8 cellular contexts compared by ENCODE assay signal in the genomic region with DNA sequence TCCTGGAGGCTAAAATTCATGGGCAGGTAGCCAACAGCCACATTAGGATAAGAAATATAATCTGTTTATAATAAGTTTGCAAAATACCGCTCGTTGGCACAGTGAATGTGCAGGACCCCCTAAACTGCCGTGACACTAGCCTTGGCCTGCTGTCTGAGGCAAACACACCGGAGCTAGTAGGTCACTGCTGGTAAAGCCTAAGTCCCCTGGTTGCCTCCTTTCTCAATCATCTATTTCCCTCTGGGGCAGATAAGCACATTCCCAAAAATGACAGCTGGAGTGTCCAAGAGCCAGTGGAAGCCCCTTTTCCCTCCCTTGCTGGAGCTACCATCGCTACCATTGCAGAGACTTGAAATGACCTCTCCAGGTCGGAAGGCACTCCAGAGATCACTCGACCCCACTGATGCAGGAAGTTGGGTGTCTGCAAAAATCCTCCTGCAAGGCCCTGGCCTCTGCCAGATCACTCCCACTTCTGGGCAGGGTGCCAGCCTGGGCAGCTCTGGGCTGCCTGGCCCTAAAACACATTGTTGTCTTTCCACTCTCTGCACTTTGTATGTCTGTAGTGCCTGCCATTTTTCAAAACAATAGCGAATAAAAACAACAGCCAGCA.
DNase-seq lines count a peak whose midpoint lies in the region; ATAC-seq and TF ChIP-seq lines count a peak whose summit lies in the region.
"Not testable (repeated sequence)": the region's sequence is repeated elsewhere in the genome, so short reads cannot be mapped to it uniquely, and the experiment has no call there.

No MANE protein-coding gene starts in this region.

- POLR2A ChIA-PET in HCT116 (lab: Charles Lee); Panc1 (lab: Charles Lee): not testable (repeated sequence)

- not testable (repeated sequence) for DNase-seq in HCT116 (ENCODE audit: low read depth, low spot score); Panc1 (ENCODE audit: low read depth, low spot score)
- DNase-seq in brain microvascular endothelial cell (peak; percentile 44), fibroblast of gingiva (ENCODE audit: low read depth) (peak; percentile 1), left ventricle myocardium inferior (peak; percentile 80), lung microvascular endothelial cell (ENCODE audit: low read depth in 2 of 2) (peak; percentile 36), sigmoid colon (peak; percentile 89), uterus (peak; percentile 51 to 62)

- not testable (repeated sequence) for H4K20me1 ChIP-seq in HCT116 (ENCODE audit: insufficient read depth)

- CTCF ChIA-PET in HCT116 (lab: Charles Lee); Panc1 (lab: Charles Lee): not testable (repeated sequence)

- H3K4me3 ChIP-seq in HCT116 (replicated peaks in 1 of 2; ENCODE audit: low read depth in 1 of 2, low read length in 2 of 2); Panc1 (ENCODE audit: low read depth in 2 of 2, low read length in 2 of 2); brain microvascular endothelial cell (ENCODE audit: low read depth, low read length); left ventricle myocardium inferior; sigmoid colon; uterus: not testable (repeated sequence)

- H3K4me2 ChIP-seq in HCT116 (ENCODE audit: low read length) = not testable (repeated sequence)

- H3K79me2 ChIP-seq in HCT116 (ENCODE audit: insufficient read depth, low read length) = not testable (repeated sequence)

- H2AFZ ChIP-seq in HCT116 (ENCODE audit: low read depth, low read length, poor library complexity, severe bottlenecking) = not testable (repeated sequence)

- not testable (repeated sequence) for TF ChIP-seq CTCF in HCT116 (IDR thresholded peaks at IDR 0.05 in 2 of 3, conservative IDR thresholded peaks at IDR 0.05 in 1 of 3; ENCODE audit: borderline replicate concordance in 1 of 3, insufficient read depth in 1 of 3, low read depth in 2 of 3, low read length in 2 of 3); Panc1 (IDR thresholded peaks at IDR 0.05); brain microvascular endothelial cell (IDR thresholded peaks at IDR 0.05; ENCODE audit: low read depth, low read length, missing control alignments); left ventricle myocardium inferior (IDR thresholded peaks at IDR 0.05; ENCODE audit: borderline replicate concordance); sigmoid colon (IDR thresholded peaks at IDR 0.05); uterus (IDR thresholded peaks at IDR 0.05)

- H3K27me3 ChIP-seq in HCT116 (ENCODE audit: insufficient read depth, low read length); Panc1 (ENCODE audit: control insufficient read depth, insufficient read depth, low read length); brain microvascular endothelial cell (replicated peaks); left ventricle myocardium inferior (ENCODE audit: low read depth); sigmoid colon; uterus: not testable (repeated sequence)

- not testable (repeated sequence) for H3K36me3 ChIP-seq in HCT116 (ENCODE audit: control insufficient read depth in 1 of 2, insufficient read depth in 2 of 2, low read length in 2 of 2); Panc1 (ENCODE audit: control insufficient read depth, insufficient read depth, low read length); brain microvascular endothelial cell (replicated peaks); left ventricle myocardium inferior; sigmoid colon; uterus

- H3K27ac ChIP-seq in HCT116 (ENCODE audit: low read depth, low read length); Panc1 (ENCODE audit: low read length); brain microvascular endothelial cell; sigmoid colon; uterus: not testable (repeated sequence)
- peak overlapping the region; percentile 38 for H3K27ac ChIP-seq in left ventricle myocardium inferior (replicated peaks)

- not testable (repeated sequence) for BruUV-seq in HCT116 (replicated peaks; lab: Mats Ljungman, UMichigan); Panc1 (replicated peaks; lab: Mats Ljungman, UMichigan)

- H3K9ac ChIP-seq in HCT116 (ENCODE audit: low read length) = not testable (repeated sequence)

- not testable (repeated sequence) for H3K4me1 ChIP-seq in HCT116 (ENCODE audit: control insufficient read depth in 1 of 2, insufficient read depth in 2 of 2, low read length in 2 of 2); Panc1 (ENCODE audit: control insufficient read depth, insufficient read depth, low read length); sigmoid colon; uterus
- peaks cover 16% of the 10 kb centered on the region for H3K4me1 ChIP-seq in left ventricle myocardium inferior

- WGBS in sigmoid colon, 2 donors = 13 to 38% methylated on average over 7 of the region's 8 CpGs

- RAD21 ChIA-PET in HCT116 (lab: Charles Lee; ENCODE audit: low non-redundant PET in 1 of 2, low total read pairs in 2 of 2, uncharacterized antibody in 2 of 2, unreplicated experiment in 2 of 2) = not testable (repeated sequence)

- not testable (repeated sequence) for TF ChIP-seq POLR2A in HCT116 (IDR thresholded peaks at IDR 0.05; ENCODE audit: borderline replicate concordance, extremely low read depth, insufficient read depth, insufficient read length); sigmoid colon (IDR thresholded peaks at IDR 0.05); uterus (IDR thresholded peaks at IDR 0.05)

- ATAC-seq in HCT116 (peak; percentile 73), Panc1 (peak; percentile 95)

- not testable (repeated sequence) for H3K9me3 ChIP-seq in HCT116 (ENCODE audit: control insufficient read depth in 1 of 2, insufficient read depth in 1 of 2, low read depth in 1 of 2, low read length in 2 of 2); Panc1 (ENCODE audit: control insufficient read depth, insufficient read depth, low read depth, low read length); left ventricle myocardium inferior (replicated peaks); sigmoid colon; uterus

- H3K9me2 ChIP-seq in HCT116 (ENCODE audit: insufficient read depth) = not testable (repeated sequence)

- intact Hi-C loops in HCT116 (cut with micrococcal nuclease); Panc1 (cut with micrococcal nuclease; ENCODE audit: unreplicated experiment); left ventricle myocardium inferior (cut with micrococcal nuclease); sigmoid colon (cut with DNase I); uterus (cut with DNase I; ENCODE audit: low total_unique reads): not testable (repeated sequence)

- TF ChIP-seq EP300 in sigmoid colon (IDR thresholded peaks at IDR 0.05) = not testable (repeated sequence)

- in situ Hi-C loops in Panc1 (cut with HindIII; ENCODE audit: low pct_unique_long_range_greater_than_20kb, low sequenced_read_pairs); brain microvascular endothelial cell (cut with HindIII; ENCODE audit: low pct_ligation_motif_present, low sequenced_read_pairs): not testable (repeated sequence)

- not testable (repeated sequence) for TF ChIP-seq RAD21 in HCT116 (IDR thresholded peaks at IDR 0.05; ENCODE audit: low read depth)
